8 cellular contexts compared by ENCODE assay signal in genomic region chr7:56092789-56093531, GRCh38. TPM values are rescaled to one million over a fixed set of nuclear protein-coding genes. Genes with fewer than 3 reads are reported as not detected.
DNase-seq lines count a peak whose midpoint lies in the region; ATAC-seq and TF ChIP-seq lines count a peak whose summit lies in the region.

PHKG1 (minus strand) TSS chr7:56092952; CDS start chr7:56088941, 4,011 bp downstream.

- no peaks in the 10 kb centered on the region for H3K27me3 ChIP-seq in BLaER1
- H3K27me3 ChIP-seq in Loucy (ENCODE audit: insufficient read depth, low read length, poor library complexity, severe bottlenecking): no peaks in the 10 kb centered on the region
- no peaks in the 10 kb centered on the region for H3K27me3 ChIP-seq in ascending aorta
- H3K27me3 ChIP-seq in hepatocyte: no peaks in the 10 kb centered on the region
- H3K27me3 ChIP-seq in skeletal muscle tissue (ENCODE audit: control insufficient read depth in 3 of 3, insufficient read depth in 3 of 3, low read length in 3 of 3): no peaks in the 10 kb centered on the region

- H3K9me3 ChIP-seq in BLaER1 (no peaks in the 10 kb centered on the region), Loucy (ENCODE audit: insufficient read depth, low read depth, low read length) (no peaks in the 10 kb centered on the region), ascending aorta (no peaks in the 10 kb centered on the region), hepatocyte (ENCODE audit: low read depth) (no peaks in the 10 kb centered on the region), skeletal muscle tissue (ENCODE audit: control insufficient read depth in 3 of 3, low read length in 3 of 3) (no peaks in the 10 kb centered on the region)

- H3K9me2 ChIP-seq in Loucy (replicated peaks; ENCODE audit: low read depth, low read length) (no peaks in the 10 kb centered on the region), hepatocyte (replicated peaks; ENCODE audit: insufficient read depth) (no peaks in the 10 kb centered on the region)

- H2AFZ ChIP-seq in Loucy (ENCODE audit: low read length): no peak within 1 kb of the TSS
- H2AFZ ChIP-seq in hepatocyte: no peak within 1 kb of the TSS

- DNase-seq in ascending aorta (ENCODE audit: low spot score in 2 of 2) (peak in 1 of 2 donors; percentile 91), hepatocyte (ENCODE audit: low spot score) (no peak), NCI-H2171 treated with DMSO at 0.1 percent for 48 hours (lab: John Stamatoyannopoulos, UW) (no peak)

- TF ChIP-seq CTCF in Loucy (conservative IDR thresholded peaks at IDR 0.05; ENCODE audit: low read length): 0 out of 2 replicates have a peak, but pooled peaks have one; percentile 17
- peak; percentile 6 to 75 (median 67) for TF ChIP-seq CTCF in ascending aorta (IDR thresholded peaks at IDR 0.05)
- peak; percentile 35 for TF ChIP-seq CTCF in hepatocyte (IDR thresholded peaks at IDR 0.05; ENCODE audit: poor library complexity)

- H3K4me1 ChIP-seq in BLaER1: peaks cover 36% of the 10 kb centered on the region
- H3K4me1 ChIP-seq in Loucy (ENCODE audit: insufficient read depth, low read length, poor library complexity, severe bottlenecking): no peaks in the 10 kb centered on the region
- peaks cover 3 to 14% of the 10 kb centered on the region in 2 donors for H3K4me1 ChIP-seq in ascending aorta
- no peaks in the 10 kb centered on the region for H3K4me1 ChIP-seq in hepatocyte (ENCODE audit: insufficient read depth)
- peaks cover 29 to 47% (median 38%) of the 10 kb centered on the region in 3 donors for H3K4me1 ChIP-seq in skeletal muscle tissue (ENCODE audit: control insufficient read depth in 3 of 3, insufficient read depth in 3 of 3, low read length in 3 of 3)

- intact Hi-C loops in ascending aorta (cut with DNase I): loop anchor here (2.0 to 5.0 kb wide), 3 partner anchors 14 to 521 kb away; partner anchors contain the start of genes CHCHD2 and VOPP1

- H3F3A ChIP-seq in Loucy (ENCODE audit: low read depth): no peaks in the 10 kb centered on the region

- WGBS in hepatocyte (ENCODE audit: low lambda C conversion rate, missing lambda C conversion rate): 73% methylated on average over 19 of the region's 19 CpGs

- H3K4me2 ChIP-seq in BLaER1: peak within 1 kb of the TSS; percentile 43
- H3K4me2 ChIP-seq in Loucy (ENCODE audit: low read depth, low read length, poor library complexity, severe bottlenecking): no peak within 1 kb of the TSS
- H3K4me2 ChIP-seq in hepatocyte: no peak within 1 kb of the TSS

- H3K9ac ChIP-seq in BLaER1 (0 out of 2 replicates have a peak within 1 kb of the TSS, but pooled peaks have one; percentile 6), Loucy (ENCODE audit: low read depth, low read length, poor library complexity, severe bottlenecking) (no peak within 1 kb of the TSS), skeletal muscle tissue (ENCODE audit: low read depth in 1 of 3, low read length in 3 of 3) (peak within 1 kb of the TSS; percentile 69 to 90 (median 90))

- ATAC-seq in HG03045 (IDR thresholded peaks at IDR 0.05; ENCODE audit: unreplicated experiment) (no peak), HG03460 (IDR thresholded peaks at IDR 0.05; ENCODE audit: unreplicated experiment) (no peak)

- H3K4me3 ChIP-seq in BLaER1: no peak within 1 kb of the TSS
- no peak within 1 kb of the TSS for H3K4me3 ChIP-seq in Loucy (ENCODE audit: low read length, poor library complexity, severe bottlenecking)
- peak within 1 kb of the TSS; percentile 13 to 37 for H3K4me3 ChIP-seq in ascending aorta
- H3K4me3 ChIP-seq in hepatocyte: no peak within 1 kb of the TSS
- peak within 1 kb of the TSS; percentile 63 to 89 (median 83) for H3K4me3 ChIP-seq in skeletal muscle tissue (ENCODE audit: low read length in 3 of 3)

- no peaks in the 10 kb centered on the region for H3K79me2 ChIP-seq in Loucy (ENCODE audit: insufficient read depth, low read length)
- no peaks in the 10 kb centered on the region for H3K79me2 ChIP-seq in hepatocyte

- H3K27ac ChIP-seq in BLaER1: peak within 1 kb of the TSS; percentile 55
- peak within 1 kb of the TSS; percentile 77 to 86 for H3K27ac ChIP-seq in ascending aorta
- H3K27ac ChIP-seq in hepatocyte: no peak within 1 kb of the TSS
- H3K27ac ChIP-seq in skeletal muscle tissue (ENCODE audit: low read depth, low read length): peak within 1 kb of the TSS; percentile 91

- peaks cover 51% of the 10 kb centered on the region for H3K36me3 ChIP-seq in BLaER1
- H3K36me3 ChIP-seq in Loucy (ENCODE audit: insufficient read depth, low read length): no peaks in the 10 kb centered on the region
- peaks cover 6% of the 10 kb centered on the region in 2 donors for H3K36me3 ChIP-seq in ascending aorta
- H3K36me3 ChIP-seq in hepatocyte (replicated peaks; ENCODE audit: insufficient read depth, low read depth): no peaks in the 10 kb centered on the region
- peaks cover 10 to 21% (median 14%) of the 10 kb centered on the region in 3 donors for H3K36me3 ChIP-seq in skeletal muscle tissue (ENCODE audit: control insufficient read depth in 3 of 3, insufficient read depth in 3 of 3, low read length in 3 of 3)

- H4K20me1 ChIP-seq in BLaER1 (no peaks in the 10 kb centered on the region), Loucy (ENCODE audit: insufficient read depth, low read length, poor library complexity, severe bottlenecking) (no peaks in the 10 kb centered on the region), hepatocyte (ENCODE audit: insufficient read depth, poor library complexity, severe bottlenecking) (no peaks in the 10 kb centered on the region)

RNA-seq across cellular contexts. Expression of gene PHKG1, which starts in this region (rescaled TPM):
- total RNA-seq in ascending aorta (1.1 TPM), hepatocyte (not detected in 2 replicates), skeletal muscle tissue (48.0 TPM)
- polyA plus RNA-seq in hepatocyte: 0.13 and 0.28 TPM in 2 replicates

Comparison
In these comparisons a context has a peak if more than half of its experiments do, and no peak if none do; other contexts are left out.
1. RNA of gene PHKG1 (total RNA-seq): 48.0 TPM in skeletal muscle tissue (single experiment); 1.1 TPM in ascending aorta (single experiment) and not detected in hepatocyte; every median in the first group is over 10 times any median in the second.
2. H3K4me3 ChIP-seq: peak in ascending aorta (2 of 2) and skeletal muscle tissue (3 of 3); none in BLaER1 (single experiment), Loucy (single experiment) and hepatocyte (single experiment).
3. CTCF ChIP-seq: peak in every context shown above with its lines; median percentile 67 in ascending aorta; 35 in hepatocyte; 17 in Loucy.